Comparison of ENCODE assay signal across 13 cellular contexts in genomic region chr2:229268626-229269025, GRCh38. TPM values are rescaled to one million over a fixed set of nuclear protein-coding genes. Genes with fewer than 3 reads are reported as not detected.
A peak's percentile ranks its signal among the peaks of the same experiment; 100 is the strongest.
DNase-seq lines count a peak whose midpoint lies in the region; ATAC-seq, FAIRE-seq and TF ChIP-seq lines count a peak whose summit lies in the region.
"Had no signal": no experiment of that assay in that cellular context is flagged by ENCODE, and none has a peak within 500 bp of the region (broad histone marks: within the 10 kb centered on the region; RNA-seq: fewer than 3 reads in every experiment).

No MANE protein-coding gene starts in this region.

- POLR2A ChIA-PET in HepG2 (lab: Yijun Ruan, JAX) = no interaction called here

- WGBS in liver = 19% methylated on average over 4 of the region's 4 CpGs
- 15% methylated on average over 4 of the region's 4 CpGs for WGBS in HepG2 (ENCODE audit: low lambda C conversion rate)
- 63% methylated on average over 4 of the region's 4 CpGs for WGBS in esophagus muscularis mucosa
- 12 to 15% methylated on average over 4 of the region's 4 CpGs for WGBS in aorta, 2 donors

- BruUV-seq in HepG2 (replicated peaks; lab: Mats Ljungman, UMichigan) = no TSS peak

- H2AFZ ChIP-seq in HepG2 (ENCODE audit: low read length) = no peak overlapping the region

- TF ChIP-seq POLR2A in HepG2 (IDR thresholded peaks at IDR 0.05; ENCODE audit: insufficient read depth in 1 of 2, low read depth in 2 of 2, low read length in 2 of 2) (no peak), esophagus muscularis mucosa (IDR thresholded peaks at IDR 0.05; ENCODE audit: low read depth) (no peak)

- no peaks in the 10 kb centered on the region for H3K27me3 ChIP-seq in liver (ENCODE audit: control insufficient read depth in 4 of 4, insufficient read depth in 4 of 4, low read length in 3 of 4)
- peaks cover 0 to 26% of the 10 kb centered on the region in 2 experiments; a peak in 2 of 5 replicates for H3K27me3 ChIP-seq in HepG2 (ENCODE audit: control insufficient read depth in 1 of 2, insufficient read depth in 2 of 2, low read length in 2 of 2)
- peaks cover 0 to 16% (median 0%) of the 10 kb centered on the region in 4 donors for H3K27me3 ChIP-seq in esophagus muscularis mucosa
- H3K27me3 ChIP-seq in aorta (ENCODE audit: control insufficient read depth in 1 of 2, insufficient read depth in 2 of 2, low read length in 1 of 2) = no peaks in the 10 kb centered on the region

- FAIRE-seq in HepG2 (lab: Jason Lieb, UNC) = no peak

- ATAC-seq in HepG2 (no peak), aorta (ENCODE audit: low FRiP score) (no peak), GM19035 (IDR thresholded peaks at IDR 0.05; ENCODE audit: unreplicated experiment) (no peak), HG02870 (IDR thresholded peaks at IDR 0.05; ENCODE audit: unreplicated experiment) (no peak), GM21723 (IDR thresholded peaks at IDR 0.05; ENCODE audit: unreplicated experiment) (no peak)
- ATAC-seq: natural killer cell treated with Interleukin-12 subunit alpha and Interleukin-12 subunit beta and Interleukin-15 and Interleukin-18, amount 100 ng/mL, for 72 hours had no signal

- peaks cover 2 to 62% (median 41%) of the 10 kb centered on the region in 4 donors for H3K4me1 ChIP-seq in liver (ENCODE audit: control insufficient read depth in 4 of 4, insufficient read depth in 4 of 4, low read length in 3 of 4)
- H3K4me1 ChIP-seq in HepG2 (ENCODE audit: insufficient read depth, low read length) = no peaks in the 10 kb centered on the region
- peaks cover 7 to 21% (median 17%) of the 10 kb centered on the region in 4 donors for H3K4me1 ChIP-seq in esophagus muscularis mucosa
- peaks cover 0 to 15% of the 10 kb centered on the region in 2 donors for H3K4me1 ChIP-seq in aorta (ENCODE audit: control insufficient read depth in 1 of 2, insufficient read depth in 2 of 2, low read length in 2 of 2)

- DNase-seq in HepG2 (ENCODE audit: low spot score) (no peak), esophagus muscularis mucosa (ENCODE audit: extremely low spot score) (no peak), non-pigmented ciliary epithelial cell (ENCODE audit: low read depth) (peak; percentile 20), aorta (no peak)
- DNase-seq: activated naive CD4-positive, alpha-beta T cell treated with anti-CD3 and anti-CD28 coated beads, Interleukin-2, amount 50 U/mL, for 16 hours; NCI-H1436 treated with DMSO at 0.1 percent for 48 hours; NCI-H69; SHP77 treated with DMSO at 0.1 percent for 48 hours had no signal

- intact Hi-C loops in HepG2 (cut with micrococcal nuclease; ENCODE audit: unreplicated experiment) = no loop called here
- intact Hi-C loops in esophagus muscularis mucosa (cut with DNase I) = no loop called here
- intact Hi-C loops in aorta (cut with DNase I) = loop anchor here (5.0 to 10.0 kb wide), 2 partner anchors 106 to 1384 kb away; no protein-coding TSS in a partner anchor

- H3K79me2 ChIP-seq in HepG2 (ENCODE audit: insufficient read depth, low read length) = no peaks in the 10 kb centered on the region

- no peak overlapping the region for H3K4me2 ChIP-seq in HepG2 (ENCODE audit: low read depth, low read length)

- no peaks in the 10 kb centered on the region for H4K20me1 ChIP-seq in HepG2 (ENCODE audit: insufficient read depth, low read length)

- TF ChIP-seq EP300 in HepG2 (IDR thresholded peaks at IDR 0.05; ENCODE audit: low read depth in 2 of 2, low read length in 2 of 2) (no peak), HepG2 (CRISPR knock-in tag; IDR thresholded peaks at IDR 0.05; ENCODE audit: borderline replicate concordance) (no peak), esophagus muscularis mucosa (IDR thresholded peaks at IDR 0.05) (no peak)

- in situ Hi-C loops in HepG2 (cut with HindIII; ENCODE audit: extremely low pct_ligation_motif_present, low pct_unique_long_range_greater_than_20kb) = no loop called here

- no peaks in the 10 kb centered on the region for H3K9me3 ChIP-seq in liver (ENCODE audit: control insufficient read depth in 4 of 4, low read length in 3 of 4)
- H3K9me3 ChIP-seq in HepG2 (ENCODE audit: low read length) = peaks cover 16% of the 10 kb centered on the region
- no peaks in the 10 kb centered on the region for H3K9me3 ChIP-seq in esophagus muscularis mucosa
- H3K9me3 ChIP-seq in aorta (ENCODE audit: control insufficient read depth, low read length) = no peaks in the 10 kb centered on the region

- CTCF ChIA-PET in HepG2 (lab: Yijun Ruan, JAX; ENCODE audit: low intra/inter-chr PET ratio, low total read pairs) = no interaction called here

- H3K9ac ChIP-seq in liver (ENCODE audit: low read depth in 1 of 2, low read length in 2 of 2) (peak overlapping the region; percentile 89 to 94), HepG2 (ENCODE audit: insufficient read depth, low read depth, low read length) (no peak overlapping the region)

- no peak for TF ChIP-seq RAD21 in liver (IDR thresholded peaks at IDR 0.05)
- TF ChIP-seq RAD21 in HepG2 (CRISPR knock-in tag; IDR thresholded peaks at IDR 0.05) = no peak

- H3K36me3 ChIP-seq in liver (ENCODE audit: control insufficient read depth in 4 of 4, insufficient read depth in 3 of 4, low read depth in 1 of 4, low read length in 3 of 4) = no peaks in the 10 kb centered on the region
- H3K36me3 ChIP-seq in HepG2 (replicated peaks in 1 of 2; ENCODE audit: control insufficient read depth in 1 of 2, insufficient read depth in 2 of 2, low read length in 2 of 2) = no peaks in the 10 kb centered on the region
- H3K36me3 ChIP-seq in esophagus muscularis mucosa = no peaks in the 10 kb centered on the region
- H3K36me3 ChIP-seq in aorta (ENCODE audit: control insufficient read depth in 1 of 2, insufficient read depth in 2 of 2, low read length in 1 of 2) = no peaks in the 10 kb centered on the region

- H3K27ac ChIP-seq in liver (ENCODE audit: low read depth in 1 of 2, low read length in 2 of 2) = peak overlapping the region; percentile 87 to 90
- no peak overlapping the region for H3K27ac ChIP-seq in HepG2 (ENCODE audit: extremely low read length, insufficient read depth, low read length)
- peak overlapping the region; percentile 75 to 80 (median 76) for H3K27ac ChIP-seq in esophagus muscularis mucosa (replicated peaks in 1 of 4)
- H3K27ac ChIP-seq in aorta (ENCODE audit: low read depth in 1 of 2, low read length in 2 of 2) = peak overlapping the region in 1 of 2 donors; percentile 11

- TF ChIP-seq CTCF in liver (IDR thresholded peaks at IDR 0.05; ENCODE audit: low read depth, low read length, missing input control) (no peak), HepG2 (CRISPR knock-in tag; IDR thresholded peaks at IDR 0.05) (no peak), esophagus muscularis mucosa (IDR thresholded peaks at IDR 0.05) (no peak)

- H3K4me3 ChIP-seq in liver (ENCODE audit: low read depth in 1 of 3, low read length in 3 of 3) = peak overlapping the region; percentile 82 to 99 (median 88)
- no peak overlapping the region for H3K4me3 ChIP-seq in HepG2 (replicated peaks in 1 of 3; ENCODE audit: insufficient read depth in 1 of 3, low read depth in 2 of 3, low read length in 3 of 3)
- H3K4me3 ChIP-seq in esophagus muscularis mucosa = peak overlapping the region; percentile 65 to 74 (median 66)
- H3K4me3 ChIP-seq in aorta (ENCODE audit: low read length in 2 of 2) = peak overlapping the region; percentile 36 to 70

TF ChIP-seq in liver, 16 proteins besides CTCF, POLR2A, EP300 and RAD21:
- TF ChIP-seq GABPA (IDR thresholded peaks at IDR 0.05 in 1 of 2, conservative IDR thresholded peaks at IDR 0.05 in 1 of 2) (no peak), FOXA2 (IDR thresholded peaks at IDR 0.05) (no peak)
- TF ChIP-seq, protein P1, sequence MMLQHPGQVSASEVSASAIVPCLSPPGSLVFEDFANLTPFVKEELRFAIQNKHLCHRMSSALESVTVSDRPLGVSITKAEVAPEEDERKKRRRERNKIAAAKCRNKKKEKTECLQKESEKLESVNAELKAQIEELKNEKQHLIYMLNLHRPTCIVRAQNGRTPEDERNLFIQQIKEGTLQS (IDR thresholded peaks at IDR 0.05) = no peak

TF ChIP-seq in HepG2, 621 proteins besides CTCF, POLR2A, EP300 and RAD21 (continues in another document):
- no peak for TF ChIP-seq PAF1 (CRISPR knock-in tag; IDR thresholded peaks at IDR 0.05)
- no peak for TF ChIP-seq ZNF232 (CRISPR knock-in tag; IDR thresholded peaks at IDR 0.05; ENCODE audit: borderline replicate concordance)
- TF ChIP-seq ZNF124 (CRISPR knock-in tag; IDR thresholded peaks at IDR 0.05) = no peak
- no peak for TF ChIP-seq RCOR2 (CRISPR knock-in tag; IDR thresholded peaks at IDR 0.05)

RNA-seq across cellular contexts. Expression of gene PID1, which starts 2.5 kb away (rescaled TPM):
- 10 to 100 TPM; 13.3 to 52.0 TPM for total RNA-seq in liver
- polyA plus RNA-seq in liver = 10 to 100 TPM; 40.3 to 51.0 TPM
- 0.18 TPM in 2 replicates for total RNA-seq in HepG2 (2016; rRNA removed; fragmentation: Illumina TruSeq; extraction: Trizol)
- total RNA-seq in HepG2 (2016; cell fraction: cytosol; rRNA removed; fragmentation: Illumina TruSeq; extraction: Trizol; ENCODE audit: low read depth) = 0.18 TPM in 1 of 2 replicates, not detected in the other
- 0.19 and 0.22 TPM in 2 replicates for total RNA-seq in HepG2 (2016; cell fraction: insoluble cytoplasmic fraction; rRNA removed; fragmentation: Illumina TruSeq; extraction: Trizol)
- total RNA-seq in HepG2 (2016; cell fraction: membrane; rRNA removed; fragmentation: Illumina TruSeq; extraction: Trizol) = 0.19 and 0.38 TPM in 2 replicates
- not detected in 2 replicates for total RNA-seq in HepG2 (2016; cell fraction: nucleus; rRNA removed; fragmentation: Illumina TruSeq; extraction: Trizol)
- 0.08 and 0.15 TPM in 2 replicates for polyA plus RNA-seq in HepG2 (2011; rRNA removed)
- 0.07 and 0.21 TPM in 2 replicates for polyA plus RNA-seq in HepG2 (2011; cell fraction: cytosol; rRNA removed)
- 0.37 TPM in 1 of 2 replicates, not detected in the other for polyA plus RNA-seq in HepG2 (2011; cell fraction: nucleus; rRNA removed)
- polyA plus RNA-seq in HepG2 (2012) = 0.20 and 0.21 TPM in 2 replicates
- 0.18 and 0.26 TPM in 2 replicates for polyA plus RNA-seq in HepG2 (2016; cell fraction: cytosol; fragmentation: Illumina TruSeq; extraction: Trizol; ENCODE audit: low read depth)
- polyA plus RNA-seq in HepG2 (2016; cell fraction: insoluble cytoplasmic fraction; fragmentation: Illumina TruSeq; extraction: Trizol; ENCODE audit: low read depth) = 0.23 TPM in 2 replicates
- polyA plus RNA-seq in HepG2 (2016; cell fraction: membrane; fragmentation: Illumina TruSeq; extraction: Trizol; ENCODE audit: low read depth) = 0.17 and 0.21 TPM in 2 replicates
- 0.25 TPM in 1 of 2 replicates, not detected in the other for polyA plus RNA-seq in HepG2 (2016; cell fraction: nucleus; fragmentation: Illumina TruSeq; extraction: Trizol; ENCODE audit: insufficient read depth, low read depth)
- not detected in 2 replicates for polyA minus RNA-seq in HepG2 (2011; rRNA and poly(A)+ RNA removed; ENCODE audit: low replicate concordance)
- not detected in 2 replicates for polyA minus RNA-seq in HepG2 (2011; cell fraction: cytosol; rRNA and poly(A)+ RNA removed)
- polyA minus RNA-seq in HepG2 (2011; cell fraction: nucleus; rRNA and poly(A)+ RNA removed) = not detected in 2 replicates
- 10 to 100 TPM; 48.2 to 68.7 (median 55.4) TPM for total RNA-seq in esophagus muscularis mucosa
- total RNA-seq in aorta = 10 to 100 TPM; 44.8 to 88.6 TPM
- polyA plus RNA-seq in aorta = 10 to 100 TPM; 66.5 to 67.2 TPM
- total RNA-seq: natural killer cell treated with Interleukin-12 subunit alpha and Interleukin-12 subunit beta and Interleukin-15 and Interleukin-18, amount 100 ng/mL, for 72 hours had no signal

Comparison
In these comparisons a context has a peak if more than half of its experiments do, and no peak if none do; other contexts are left out.
1. H3K4me3 ChIP-seq: peak in liver (3 of 3), esophagus muscularis mucosa (4 of 4) and aorta (2 of 2); none in HepG2 (0 of 3).
2. RNA of gene PID1, which starts 2.5 kb away (total RNA-seq): 44.8 to 88.6 TPM in aorta, 48.2 to 68.7 TPM in esophagus muscularis mucosa and 13.3 to 52.0 TPM in liver; 0.18 to 0.38 TPM in HepG2; every median in the first group is over 10 times any median in the second.
3. intact Hi-C loops: an anchor here in aorta (5.0 to 10.0 kb wide); none called in HepG2 and esophagus muscularis mucosa.